8 cellular contexts compared by ENCODE assay signal in genomic region chr19:14786421-14786851, GRCh38. TPM values are rescaled to one million over a fixed set of nuclear protein-coding genes. Genes with fewer than 3 reads are reported as not detected.
DNase-seq lines count a peak whose midpoint lies in the region; ATAC-seq and TF ChIP-seq lines count a peak whose summit lies in the region.

No MANE protein-coding gene starts in this region.

- peaks cover 16% of the 10 kb centered on the region for H3K4me1 Mint-ChIP-seq in activated CD4-positive, alpha-beta memory T cell treated with anti-CD3 and anti-CD28 coated beads for 36 hours (ENCODE audit: low read depth)
- H3K4me1 Mint-ChIP-seq in stimulated activated naive CD8-positive, alpha-beta T cell treated with anti-CD3 and anti-CD28 coated beads, Interleukin-15, amount 100 ng/mL, for 72 hours = peaks cover 28% of the 10 kb centered on the region

- H3K9me3 Mint-ChIP-seq in activated CD4-positive, alpha-beta memory T cell treated with anti-CD3 and anti-CD28 coated beads for 36 hours = no peaks in the 10 kb centered on the region
- no peaks in the 10 kb centered on the region for H3K9me3 Mint-ChIP-seq in stimulated activated naive CD8-positive, alpha-beta T cell treated with anti-CD3 and anti-CD28 coated beads, Interleukin-15, amount 100 ng/mL, for 72 hours

- intact Hi-C loops in activated CD4-positive, alpha-beta memory T cell treated with anti-CD3 and anti-CD28 coated beads for 36 hours (cut with micrococcal nuclease) = loop anchor here (10.0 kb wide), 1 partner anchor 212 kb away; the partner anchor contains the start of gene NDUFB7
- intact Hi-C loops in thyroid gland (cut with DNase I) = no loop called here

- in situ Hi-C loops in GM13977 (cut with MboI; ENCODE audit: low pct_unique_long_range_greater_than_20kb, low sequenced_read_pairs, unreplicated experiment) = no loop called here

- WGBS in thyroid gland, 2 donors = 20 to 26% methylated on average over 9 to 16 of the region's 18 CpGs

- no peak overlapping the region; the same call in 1 of the 2 replicates for H3K9ac ChIP-seq in iPS-20b (ENCODE audit: low read depth, low read length)

- no peak overlapping the region for H3K4me3 Mint-ChIP-seq in activated CD4-positive, alpha-beta memory T cell treated with anti-CD3 and anti-CD28 coated beads for 36 hours
- H3K4me3 Mint-ChIP-seq in stimulated activated naive CD8-positive, alpha-beta T cell treated with anti-CD3 and anti-CD28 coated beads, Interleukin-15, amount 100 ng/mL, for 72 hours = peak overlapping the region; percentile 5 to 39

- H3K9me3 ChIP-seq in iPS-20b (ENCODE audit: insufficient read depth, low read depth, low read length) = no peaks in the 10 kb centered on the region
- H3K9me3 ChIP-seq in thyroid gland = no peaks in the 10 kb centered on the region

- peaks cover 18% of the 10 kb centered on the region for H3K27me3 Mint-ChIP-seq in activated CD4-positive, alpha-beta memory T cell treated with anti-CD3 and anti-CD28 coated beads for 36 hours
- peaks cover 35% of the 10 kb centered on the region for H3K27me3 Mint-ChIP-seq in stimulated activated naive CD8-positive, alpha-beta T cell treated with anti-CD3 and anti-CD28 coated beads, Interleukin-15, amount 100 ng/mL, for 72 hours

- H3K36me3 Mint-ChIP-seq in activated CD4-positive, alpha-beta memory T cell treated with anti-CD3 and anti-CD28 coated beads for 36 hours = no peaks in the 10 kb centered on the region

- POLR2A ChIA-PET in AG04449 (lab: Yijun Ruan, JAX) = no interaction called here
- POLR2A ChIA-PET in activated CD4-positive, alpha-beta memory T cell treated with anti-CD3 and anti-CD28 coated beads for 36 hours (lab: Charles Lee) = no interaction called here

- H3K4me1 ChIP-seq in iPS-20b (ENCODE audit: insufficient read depth, low read length) (no peaks in the 10 kb centered on the region), thyroid gland (no peaks in the 10 kb centered on the region)

- ATAC-seq in stimulated activated naive CD8-positive, alpha-beta T cell treated with anti-CD3 and anti-CD28 coated beads, Interleukin-15, amount 100 ng/mL, for 72 hours = no peak
- ATAC-seq in GM18907 (IDR thresholded peaks at IDR 0.05; ENCODE audit: unreplicated experiment) (no peak), GM19452 (IDR thresholded peaks at IDR 0.05; ENCODE audit: unreplicated experiment) (no peak)

- TF ChIP-seq POLR2A in thyroid gland (IDR thresholded peaks at IDR 0.05) = no peak

- H3K27ac ChIP-seq in iPS-20b (ENCODE audit: low read length) (no peak overlapping the region), thyroid gland (no peak overlapping the region)

- H3K36me3 ChIP-seq in iPS-20b (ENCODE audit: insufficient read depth, low read depth, low read length) = no peaks in the 10 kb centered on the region
- no peaks in the 10 kb centered on the region for H3K36me3 ChIP-seq in thyroid gland

- H3K27me3 ChIP-seq in iPS-20b (ENCODE audit: insufficient read depth, low read length) (no peaks in the 10 kb centered on the region), thyroid gland (no peaks in the 10 kb centered on the region)

- CTCF ChIA-PET in AG04449 (lab: Yijun Ruan, JAX) = interaction anchor here (0.9 to 1.4 kb wide), 2 partner anchors 16 to 104 kb away, joined by 3 read pairs; no protein-coding TSS in a partner anchor
- CTCF ChIA-PET in activated CD4-positive, alpha-beta memory T cell treated with anti-CD3 and anti-CD28 coated beads for 36 hours (lab: Charles Lee) = interaction anchor here (0.7 to 1.8 kb wide), 8 partner anchors 10 to 1197 kb away, joined by 3 to 5 read pairs (median 3); partner anchors contain the start of gene ZNF333

- no peak overlapping the region for H3K27ac Mint-ChIP-seq in activated CD4-positive, alpha-beta memory T cell treated with anti-CD3 and anti-CD28 coated beads for 36 hours
- H3K27ac Mint-ChIP-seq in stimulated activated naive CD8-positive, alpha-beta T cell treated with anti-CD3 and anti-CD28 coated beads, Interleukin-15, amount 100 ng/mL, for 72 hours = no peak overlapping the region

- TF ChIP-seq CTCF in AG04449 (IDR thresholded peaks at IDR 0.05; ENCODE audit: insufficient read depth, low read length, missing control alignments) = peak; percentile 67
- TF ChIP-seq CTCF in GM13977 (IDR thresholded peaks at IDR 0.05; ENCODE audit: extremely low read depth, insufficient read depth, missing control alignments) = peak; percentile 87
- peak in 3 of 6 experiments; percentile 15 to 37 (median 16) for TF ChIP-seq CTCF in thyroid gland (IDR thresholded peaks at IDR 0.05)

- DNase-seq in AG04449 (ENCODE audit: low read depth, low spot score) = no peak
- DNase-seq in GM13977 (ENCODE audit: low spot score) = peak; percentile 63
- DNase-seq in activated CD4-positive, alpha-beta memory T cell treated with anti-CD3 and anti-CD28 coated beads for 36 hours = peak; percentile 40
- peak in 1 of 2 donors; percentile 39 for DNase-seq in stimulated activated naive CD8-positive, alpha-beta T cell treated with anti-CD3 and anti-CD28 coated beads, Interleukin-15, amount 100 ng/mL, for 72 hours
- no peak for DNase-seq in thyroid gland

- H3K4me3 ChIP-seq in AG04449 (ENCODE audit: low read depth, low read length) = no peak overlapping the region
- H3K4me3 ChIP-seq in iPS-20b (ENCODE audit: low read length) = peak overlapping the region; percentile 50
- H3K4me3 ChIP-seq in thyroid gland (replicated peaks in 1 of 3) = no peak overlapping the region

RNA-seq across cellular contexts. Expression of gene ADGRE2, which starts 8.1 kb away (rescaled TPM):
- under 1 TPM; 0.55 to 0.58 TPM for total RNA-seq in activated CD4-positive, alpha-beta memory T cell treated with anti-CD3 and anti-CD28 coated beads for 36 hours
- total RNA-seq in thyroid gland = 1 to 10 TPM in 3 of 4 donors, under 1 TPM in 1; 0.33 to 6.0 (median 2.0) TPM

RNA-seq across cellular contexts. Expression of gene OR7A5, which starts 48.5 kb away (rescaled TPM):
- total RNA-seq in activated CD4-positive, alpha-beta memory T cell treated with anti-CD3 and anti-CD28 coated beads for 36 hours = not detected
- total RNA-seq in thyroid gland = not detected

RNA-seq across cellular contexts. Expression of gene OR7C1, which starts 48.5 kb away (rescaled TPM):
- not detected for total RNA-seq in activated CD4-positive, alpha-beta memory T cell treated with anti-CD3 and anti-CD28 coated beads for 36 hours
- under 1 TPM in 1 of 4 donors, not detected in 3; under 0.01 TPM for total RNA-seq in thyroid gland

Comparison
In these comparisons a context has a peak if more than half of its experiments do, and no peak if none do; other contexts are left out.
1. DNase-seq: peak in GM13977 (single experiment) and activated CD4-positive, alpha-beta memory T cell treated with anti-CD3 and anti-CD28 coated beads for 36 hours (single experiment); none in AG04449 (single experiment) and thyroid gland (0 of 2).